In the genomic region with DNA sequence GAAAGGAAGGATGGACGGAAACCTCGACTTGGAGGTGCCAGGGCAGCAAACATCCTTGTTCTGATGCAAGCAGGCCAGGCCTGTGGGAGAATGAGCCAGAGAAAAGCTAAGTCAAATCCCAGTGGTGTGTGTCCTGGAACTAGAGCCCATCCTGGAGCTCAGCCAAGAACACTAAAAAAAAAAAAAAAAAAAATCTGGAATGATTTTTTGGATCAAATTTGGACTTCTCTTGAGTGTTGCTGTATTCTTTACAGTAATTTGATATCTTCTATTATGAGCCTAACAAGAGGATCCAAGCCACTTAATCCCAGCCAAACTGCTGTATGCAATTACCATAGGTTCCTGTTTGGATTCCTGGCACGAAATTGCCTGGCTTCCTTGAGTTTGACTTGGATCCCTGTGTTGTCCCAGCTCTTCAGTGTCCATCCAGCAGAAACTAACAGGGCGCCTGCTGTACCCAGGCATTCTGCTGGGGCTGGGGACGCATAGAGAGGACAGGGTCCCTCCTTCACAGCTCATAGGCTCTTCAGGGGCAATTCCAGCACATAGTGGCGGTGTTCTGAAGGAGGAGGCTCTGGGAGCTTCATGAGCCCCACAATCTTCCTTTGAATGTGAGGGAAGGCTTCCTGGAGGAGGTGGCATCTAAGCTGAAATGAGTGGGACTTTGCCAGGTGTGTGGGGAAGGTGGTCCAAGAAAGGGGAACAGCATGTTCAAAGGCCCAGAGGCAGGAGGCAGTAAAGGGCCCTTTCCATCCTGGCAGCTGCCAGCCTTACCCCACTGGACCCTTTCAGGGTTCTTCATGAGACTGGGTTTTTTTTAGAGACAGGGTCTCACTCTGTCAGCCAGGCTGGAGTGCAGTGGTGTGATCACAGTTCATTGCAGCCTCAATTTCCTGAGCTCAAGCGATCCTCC, we compare ENCODE assay signal across 8 cellular contexts. TPM values are rescaled to one million over a fixed set of nuclear protein-coding genes. Genes with fewer than 3 reads are reported as not detected.
DNase-seq lines count a peak whose midpoint lies in the region; ATAC-seq and TF ChIP-seq lines count a peak whose summit lies in the region.
"Had no signal": no experiment of that assay in that cellular context is flagged by ENCODE, and none has a peak within 500 bp of the region (broad histone marks: within the 10 kb centered on the region; RNA-seq: fewer than 3 reads in every experiment).

No MANE protein-coding gene starts in this region.

- H3K9ac ChIP-seq in SK-N-SH: no peak overlapping the region

- DNase-seq in SK-N-SH: no peak
- peak; percentile 75 for DNase-seq in Right ventricle myocardium superior
- DNase-seq in vagina (ENCODE audit: extremely low spot score in 2 of 2): no peak
- no peak for DNase-seq in erythroblast (lab: John Stamatoyannopoulos, UW)
- DNase-seq in dermis blood vessel endothelial cell: no peak
- DNase-seq: activated CD4-positive, CD25-positive, alpha-beta regulatory T cell treated with anti-CD3 and anti-CD28 coated beads, Interleukin-2, amount 50 U/mL, for 72 hours; foreskin melanocyte had no signal

- POLR2A ChIA-PET in SK-N-SH (lab: Yijun Ruan, JAX): no interaction called here

- TF ChIP-seq EP300 in SK-N-SH (IDR thresholded peaks at IDR 0.05; ENCODE audit: borderline replicate concordance in 1 of 2, low read depth in 1 of 2, low read length in 1 of 2): no peak

- H3K27me3 ChIP-seq in SK-N-SH (ENCODE audit: insufficient read depth): no peaks in the 10 kb centered on the region
- H3K27me3 ChIP-seq in vagina: no peaks in the 10 kb centered on the region

- no peaks in the 10 kb centered on the region for H3K79me2 ChIP-seq in SK-N-SH (ENCODE audit: insufficient read depth)

- H3K4me1 ChIP-seq in SK-N-SH (ENCODE audit: control insufficient read depth in 1 of 2, insufficient read depth in 2 of 2, low read depth in 1 of 2, low read length in 1 of 2) (no peaks in the 10 kb centered on the region; a peak in 1 of 4 replicates), vagina (peaks cover 22% of the 10 kb centered on the region)

- H3K36me3 ChIP-seq in SK-N-SH (replicated peaks in 1 of 2; ENCODE audit: control insufficient read depth in 1 of 2, insufficient read depth in 2 of 2, low read length in 1 of 2): peaks cover 25 to 31% of the 10 kb centered on the region in 2 experiments
- peaks cover 0 to 74% of the 10 kb centered on the region in 2 donors for H3K36me3 ChIP-seq in vagina

- H3F3A ChIP-seq in SK-N-SH (replicated peaks; ENCODE audit: insufficient read depth): no peaks in the 10 kb centered on the region

- ATAC-seq in SK-N-SH treated with all-trans-retinoic acid at 6 μM for 48 hours (peak; percentile 83), Right ventricle myocardium superior (ENCODE audit: poor library complexity) (peak; percentile 88)

- H3K9me3 ChIP-seq in SK-N-SH (no peaks in the 10 kb centered on the region), vagina (no peaks in the 10 kb centered on the region)

- no peaks in the 10 kb centered on the region for H4K20me1 ChIP-seq in SK-N-SH (ENCODE audit: insufficient read depth)

- H2AFZ ChIP-seq in SK-N-SH (ENCODE audit: low read depth): no peak overlapping the region

- no peaks in the 10 kb centered on the region for H3K9me2 ChIP-seq in SK-N-SH

- no peak overlapping the region for H3K4me2 ChIP-seq in SK-N-SH

- no peak for TF ChIP-seq RAD21 in SK-N-SH (IDR thresholded peaks at IDR 0.05; ENCODE audit: low read length)

- TF ChIP-seq CTCF in SK-N-SH (IDR thresholded peaks at IDR 0.05) (no peak), vagina (IDR thresholded peaks at IDR 0.05) (no peak)

- H3K4me3 ChIP-seq in SK-N-SH (ENCODE audit: low read depth in 2 of 2, low read length in 1 of 2) (no peak overlapping the region), vagina (no peak overlapping the region)

- TF ChIP-seq POLR2A in vagina (IDR thresholded peaks at IDR 0.05): no peak
- no peak for TF ChIP-seq POLR2A in erythroblast (IDR thresholded peaks at IDR 0.05; ENCODE audit: low read length)

- WGBS in SK-N-SH (ENCODE audit: low lambda C conversion rate): 87% methylated on average over 6 of the region's 7 CpGs

- intact Hi-C loops in Right ventricle myocardium superior (cut with DNase I): no loop called here
- intact Hi-C loops in vagina (cut with DNase I): no loop called here

- H3K27ac ChIP-seq in SK-N-SH (ENCODE audit: low read depth in 2 of 2, low read length in 1 of 2) (peak overlapping the region in 1 of 2 experiments; percentile 5; a peak in 1 of 4 replicates), vagina (peak overlapping the region; percentile 77)

- CTCF ChIA-PET in SK-N-SH (lab: Yijun Ruan, JAX): interaction anchor here (0.6 to 1.2 kb wide), 3 partner anchors 120 to 360 kb away, joined by 3 read pairs; no protein-coding TSS in a partner anchor

TF ChIP-seq in SK-N-SH treated with all-trans-retinoic acid at 6 μM for 48 hours, 23 proteins besides CTCF, POLR2A, EP300 and RAD21 (continues in another document):
- TF ChIP-seq, protein P1, sequence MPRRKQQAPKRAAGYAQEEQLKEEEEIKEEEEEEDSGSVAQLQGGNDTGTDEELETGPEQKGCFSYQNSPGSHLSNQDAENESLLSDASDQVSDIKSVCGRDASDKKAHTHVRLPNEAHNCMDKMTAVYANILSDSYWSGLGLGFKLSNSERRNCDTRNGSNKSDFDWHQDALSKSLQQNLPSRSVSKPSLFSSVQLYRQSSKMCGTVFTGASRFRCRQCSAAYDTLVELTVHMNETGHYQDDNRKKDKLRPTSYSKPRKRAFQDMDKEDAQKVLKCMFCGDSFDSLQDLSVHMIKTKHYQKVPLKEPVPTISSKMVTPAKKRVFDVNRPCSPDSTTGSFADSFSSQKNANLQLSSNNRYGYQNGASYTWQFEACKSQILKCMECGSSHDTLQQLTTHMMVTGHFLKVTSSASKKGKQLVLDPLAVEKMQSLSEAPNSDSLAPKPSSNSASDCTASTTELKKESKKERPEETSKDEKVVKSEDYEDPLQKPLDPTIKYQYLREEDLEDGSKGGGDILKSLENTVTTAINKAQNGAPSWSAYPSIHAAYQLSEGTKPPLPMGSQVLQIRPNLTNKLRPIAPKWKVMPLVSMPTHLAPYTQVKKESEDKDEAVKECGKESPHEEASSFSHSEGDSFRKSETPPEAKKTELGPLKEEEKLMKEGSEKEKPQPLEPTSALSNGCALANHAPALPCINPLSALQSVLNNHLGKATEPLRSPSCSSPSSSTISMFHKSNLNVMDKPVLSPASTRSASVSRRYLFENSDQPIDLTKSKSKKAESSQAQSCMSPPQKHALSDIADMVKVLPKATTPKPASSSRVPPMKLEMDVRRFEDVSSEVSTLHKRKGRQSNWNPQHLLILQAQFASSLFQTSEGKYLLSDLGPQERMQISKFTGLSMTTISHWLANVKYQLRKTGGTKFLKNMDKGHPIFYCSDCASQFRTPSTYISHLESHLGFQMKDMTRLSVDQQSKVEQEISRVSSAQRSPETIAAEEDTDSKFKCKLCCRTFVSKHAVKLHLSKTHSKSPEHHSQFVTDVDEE (CRISPR knock-in tag; IDR thresholded peaks at IDR 0.05): no peak

TF ChIP-seq in SK-N-SH, 30 proteins besides CTCF, POLR2A, EP300 and RAD21 (continues in another document):
- no peak for TF ChIP-seq RFX5 (IDR thresholded peaks at IDR 0.05; ENCODE audit: low read length)
- no peak for TF ChIP-seq TAF1 (IDR thresholded peaks at IDR 0.05; ENCODE audit: borderline replicate concordance, low read depth, low read length)
- no peak for TF ChIP-seq FOSL2 (IDR thresholded peaks at IDR 0.05; ENCODE audit: borderline replicate concordance, low read depth)
- no peak for TF ChIP-seq CHD2 (IDR thresholded peaks at IDR 0.05; ENCODE audit: low read length, partially characterized antibody)
- TF ChIP-seq, protein P2, sequence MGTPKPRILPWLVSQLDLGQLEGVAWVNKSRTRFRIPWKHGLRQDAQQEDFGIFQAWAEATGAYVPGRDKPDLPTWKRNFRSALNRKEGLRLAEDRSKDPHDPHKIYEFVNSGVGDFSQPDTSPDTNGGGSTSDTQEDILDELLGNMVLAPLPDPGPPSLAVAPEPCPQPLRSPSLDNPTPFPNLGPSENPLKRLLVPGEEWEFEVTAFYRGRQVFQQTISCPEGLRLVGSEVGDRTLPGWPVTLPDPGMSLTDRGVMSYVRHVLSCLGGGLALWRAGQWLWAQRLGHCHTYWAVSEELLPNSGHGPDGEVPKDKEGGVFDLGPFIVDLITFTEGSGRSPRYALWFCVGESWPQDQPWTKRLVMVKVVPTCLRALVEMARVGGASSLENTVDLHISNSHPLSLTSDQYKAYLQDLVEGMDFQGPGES (IDR thresholded peaks at IDR 0.05; ENCODE audit: low read depth, low read length): no peak
- no peak for TF ChIP-seq SMC3 (IDR thresholded peaks at IDR 0.05; ENCODE audit: low read depth, low read length)
- TF ChIP-seq MAX (IDR thresholded peaks at IDR 0.05; ENCODE audit: low read depth): no peak
- no peak for TF ChIP-seq MEF2A (IDR thresholded peaks at IDR 0.05; ENCODE audit: borderline replicate concordance, low read depth)
- no peak for TF ChIP-seq GATA2 (CRISPR knock-in tag; IDR thresholded peaks at IDR 0.05)
- TF ChIP-seq FOXM1 (IDR thresholded peaks at IDR 0.05; ENCODE audit: low read depth): no peak
- TF ChIP-seq POLR2AphosphoS5 (IDR thresholded peaks at IDR 0.05; ENCODE audit: low read depth, low read length): no peak

RNA-seq across cellular contexts. Expression of gene EPHX1, which starts 24.7 kb away (rescaled TPM):
- polyA plus RNA-seq in SK-N-SH (2012; rRNA removed): 22.6 and 45.7 TPM in 2 replicates
- polyA plus RNA-seq in SK-N-SH (2012; cell fraction: cytosol; rRNA removed): 28.3 and 33.1 TPM in 2 replicates
- polyA plus RNA-seq in SK-N-SH (2012; cell fraction: nucleus; rRNA removed): 36.0 and 37.1 TPM in 2 replicates
- total RNA-seq in Right ventricle myocardium superior (68.6 TPM), vagina (142 TPM), dermis blood vessel endothelial cell (43.7 and 91.0 TPM in 2 replicates)

RNA-seq across cellular contexts. Expression of gene TMEM63A, which starts 47.5 kb away (rescaled TPM):
- 13.5 and 18.5 TPM in 2 replicates for polyA plus RNA-seq in SK-N-SH (2012; rRNA removed)
- polyA plus RNA-seq in SK-N-SH (2012; cell fraction: cytosol; rRNA removed): 3.2 and 5.1 TPM in 2 replicates
- 83.1 and 85.6 TPM in 2 replicates for polyA plus RNA-seq in SK-N-SH (2012; cell fraction: nucleus; rRNA removed)
- total RNA-seq in Right ventricle myocardium superior: 37.0 TPM
- total RNA-seq in vagina: 38.1 TPM
- total RNA-seq in dermis blood vessel endothelial cell: 12.4 and 15.0 TPM in 2 replicates

RNA-seq across cellular contexts. Expression of gene LEFTY1, which starts 54.3 kb away (rescaled TPM):
- polyA plus RNA-seq in SK-N-SH (2012; rRNA removed): 0.05 and 0.07 TPM in 2 replicates
- 0.04 and 0.05 TPM in 2 replicates for polyA plus RNA-seq in SK-N-SH (2012; cell fraction: cytosol; rRNA removed)
- 0.33 and 0.50 TPM in 2 replicates for polyA plus RNA-seq in SK-N-SH (2012; cell fraction: nucleus; rRNA removed)
- total RNA-seq in Right ventricle myocardium superior (0.13 TPM), vagina (not detected), dermis blood vessel endothelial cell (0.19 TPM in 1 of 2 replicates, not detected in the other)

RNA-seq across cellular contexts. Expression of gene SRP9, which starts 57.0 kb away (rescaled TPM):
- polyA plus RNA-seq in SK-N-SH (2012; rRNA removed): 156 and 292 TPM in 2 replicates
- 324 and 359 TPM in 2 replicates for polyA plus RNA-seq in SK-N-SH (2012; cell fraction: cytosol; rRNA removed)
- 60.3 and 116 TPM in 2 replicates for polyA plus RNA-seq in SK-N-SH (2012; cell fraction: nucleus; rRNA removed)
- total RNA-seq in Right ventricle myocardium superior (188 TPM), vagina (120 TPM), dermis blood vessel endothelial cell (229 and 392 TPM in 2 replicates)
